1 cellular context compared by ENCODE assay signal in the genomic region with DNA sequence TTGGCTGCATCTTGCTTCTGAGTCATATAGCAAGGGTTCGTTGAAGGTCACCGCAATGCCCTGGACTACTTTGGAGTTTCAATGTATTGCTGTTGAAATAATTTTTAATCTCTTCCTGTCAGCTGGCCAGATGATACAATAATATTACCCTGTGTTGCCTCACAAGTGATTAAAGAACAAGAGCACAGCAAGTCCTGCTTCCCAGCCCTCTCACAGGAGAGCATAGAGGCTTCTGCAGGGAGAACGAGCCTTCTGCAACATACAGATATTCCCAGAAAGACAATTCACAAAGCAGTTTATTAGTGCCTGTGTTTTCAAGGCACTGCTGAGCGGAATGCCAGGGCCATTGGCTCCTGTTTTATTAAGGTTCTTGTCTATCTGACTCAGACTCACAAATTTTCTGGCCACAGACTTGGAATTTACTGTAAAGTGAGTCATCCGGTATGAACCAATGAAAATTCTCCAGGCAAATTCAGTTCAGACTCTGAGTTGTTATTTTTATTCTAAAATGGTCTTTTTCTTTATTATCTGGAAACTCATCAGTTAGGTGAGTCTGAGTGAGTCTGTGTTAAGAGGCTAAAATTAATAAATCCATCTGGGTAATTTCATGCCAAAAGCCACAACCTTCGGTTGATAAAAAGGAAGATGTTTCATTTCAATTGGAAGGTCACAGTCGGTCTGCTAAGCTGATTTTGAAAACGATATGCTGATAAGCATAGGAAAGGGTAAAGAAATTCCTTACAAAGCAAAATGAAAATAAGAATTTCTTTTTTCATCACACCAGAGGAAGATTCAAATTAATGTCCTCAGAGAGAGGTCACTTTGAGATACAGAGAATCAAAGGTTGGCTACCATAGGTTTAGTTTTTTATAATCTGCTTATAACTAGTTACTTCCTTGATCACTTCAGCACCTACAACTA.
TF ChIP-seq lines count a peak whose summit lies in the region.

No MANE protein-coding gene starts in this region.

TF ChIP-seq in K562, 482 proteins besides CTCF, POLR2A, EP300 and RAD21 (continued from another document and continues in another):
- TF ChIP-seq, protein P1, sequence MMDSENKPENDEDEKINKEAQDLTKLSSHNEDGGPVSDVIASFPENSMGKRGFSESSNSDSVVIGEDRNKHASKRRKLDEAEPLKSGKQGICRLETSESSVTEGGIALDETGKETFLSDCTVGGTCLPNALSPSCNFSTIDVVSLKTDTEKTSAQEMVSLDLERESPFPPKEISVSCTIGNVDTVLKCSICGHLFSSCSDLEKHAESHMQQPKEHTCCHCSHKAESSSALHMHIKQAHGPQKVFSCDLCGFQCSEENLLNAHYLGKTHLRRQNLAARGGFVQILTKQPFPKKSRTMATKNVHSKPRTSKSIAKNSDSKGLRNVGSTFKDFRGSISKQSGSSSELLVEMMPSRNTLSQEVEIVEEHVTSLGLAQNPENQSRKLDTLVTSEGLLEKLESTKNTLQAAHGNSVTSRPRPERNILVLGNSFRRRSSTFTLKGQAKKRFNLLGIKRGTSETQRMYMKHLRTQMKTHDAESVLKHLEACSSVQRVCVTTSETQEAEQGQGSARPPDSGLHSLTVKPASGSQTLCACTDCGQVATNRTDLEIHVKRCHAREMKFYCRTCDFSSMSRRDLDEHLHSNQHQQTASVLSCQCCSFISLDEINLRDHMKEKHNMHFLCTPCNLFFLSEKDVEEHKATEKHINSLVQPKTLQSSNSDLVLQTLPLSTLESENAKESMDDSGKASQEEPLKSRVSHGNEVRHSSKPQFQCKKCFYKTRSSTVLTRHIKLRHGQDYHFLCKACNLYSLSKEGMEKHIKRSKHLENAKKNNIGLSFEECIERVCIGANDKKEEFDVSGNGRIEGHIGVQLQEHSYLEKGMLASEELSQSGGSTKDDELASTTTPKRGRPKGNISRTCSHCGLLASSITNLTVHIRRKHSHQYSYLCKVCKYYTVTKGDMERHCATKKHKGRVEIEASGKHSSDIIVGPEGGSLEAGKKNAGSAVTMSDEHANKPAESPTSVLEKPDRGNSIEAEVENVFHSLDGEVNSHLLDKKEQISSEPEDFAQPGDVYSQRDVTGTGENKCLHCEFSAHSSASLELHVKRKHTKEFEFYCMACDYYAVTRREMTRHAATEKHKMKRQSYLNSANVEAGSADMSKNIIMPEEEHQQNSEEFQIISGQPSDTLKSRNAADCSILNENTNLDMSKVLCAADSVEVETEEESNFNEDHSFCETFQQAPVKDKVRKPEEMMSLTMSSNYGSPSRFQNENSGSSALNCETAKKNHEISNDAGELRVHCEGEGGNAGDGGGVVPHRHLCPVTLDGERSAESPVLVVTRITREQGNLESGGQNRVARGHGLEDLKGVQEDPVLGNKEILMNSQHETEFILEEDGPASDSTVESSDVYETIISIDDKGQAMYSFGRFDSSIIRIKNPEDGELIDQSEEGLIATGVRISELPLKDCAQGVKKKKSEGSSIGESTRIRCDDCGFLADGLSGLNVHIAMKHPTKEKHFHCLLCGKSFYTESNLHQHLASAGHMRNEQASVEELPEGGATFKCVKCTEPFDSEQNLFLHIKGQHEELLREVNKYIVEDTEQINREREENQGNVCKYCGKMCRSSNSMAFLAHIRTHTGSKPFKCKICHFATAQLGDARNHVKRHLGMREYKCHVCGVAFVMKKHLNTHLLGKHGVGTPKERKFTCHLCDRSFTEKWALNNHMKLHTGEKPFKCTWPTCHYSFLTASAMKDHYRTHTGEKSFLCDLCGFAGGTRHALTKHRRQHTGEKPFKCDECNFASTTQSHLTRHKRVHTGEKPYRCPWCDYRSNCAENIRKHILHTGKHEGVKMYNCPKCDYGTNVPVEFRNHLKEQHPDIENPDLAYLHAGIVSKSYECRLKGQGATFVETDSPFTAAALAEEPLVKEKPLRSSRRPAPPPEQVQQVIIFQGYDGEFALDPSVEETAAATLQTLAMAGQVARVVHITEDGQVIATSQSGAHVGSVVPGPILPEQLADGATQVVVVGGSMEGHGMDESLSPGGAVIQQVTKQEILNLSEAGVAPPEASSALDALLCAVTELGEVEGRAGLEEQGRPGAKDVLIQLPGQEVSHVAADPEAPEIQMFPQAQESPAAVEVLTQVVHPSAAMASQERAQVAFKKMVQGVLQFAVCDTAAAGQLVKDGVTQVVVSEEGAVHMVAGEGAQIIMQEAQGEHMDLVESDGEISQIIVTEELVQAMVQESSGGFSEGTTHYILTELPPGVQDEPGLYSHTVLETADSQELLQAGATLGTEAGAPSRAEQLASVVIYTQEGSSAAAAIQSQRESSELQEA (IDR thresholded peaks at IDR 0.05; ENCODE audit: low read depth), result no peak
- TF ChIP-seq KLF10 (CRISPR knock-in tag; IDR thresholded peaks at IDR 0.05) (no peak), CHD1 (IDR thresholded peaks at IDR 0.05; ENCODE audit: low read length) (no peak), ZNF780A (CRISPR knock-in tag; IDR thresholded peaks at IDR 0.05) (no peak), EHMT2 (IDR thresholded peaks at IDR 0.05) (no peak), ZNF41 (CRISPR knock-in tag; conservative IDR thresholded peaks at IDR 0.05) (no peak), HMGN3 (IDR thresholded peaks at IDR 0.05; ENCODE audit: borderline replicate concordance, extremely low read depth, insufficient read length, low read depth, low read length) (no peak), ZFPM2 (CRISPR knock-in tag; IDR thresholded peaks at IDR 0.05) (no peak), POLR2AphosphoS5 (IDR thresholded peaks at IDR 0.05; ENCODE audit: control insufficient read depth, insufficient read depth, low read depth, low read length) (peak; percentile 59; the same call in 1 of the 2 replicates), MTA1 (IDR thresholded peaks at IDR 0.05; ENCODE audit: borderline replicate concordance) (no peak), ZFP36 (IDR thresholded peaks at IDR 0.05; ENCODE audit: low read depth, low read length, partially characterized antibody) (no peak), BACH1 (tag; IDR thresholded peaks at IDR 0.05) (no peak; the same call in 1 of the 2 replicates), TAF1 (IDR thresholded peaks at IDR 0.05; ENCODE audit: control insufficient read depth, extremely low read depth, insufficient read depth, low read length, severe bottlenecking) (peak; percentile 37), JUNB (CRISPR knock-in tag; conservative IDR thresholded peaks at IDR 0.05) (0 out of 2 replicates have a peak, but pooled peaks have one; percentile 39), TCF7L2 (IDR thresholded peaks at IDR 0.05; ENCODE audit: low read depth, low read length) (no peak), ZNF165 (CRISPR knock-in tag; IDR thresholded peaks at IDR 0.05; ENCODE audit: borderline replicate concordance) (no peak), C11orf30 (IDR thresholded peaks at IDR 0.05; ENCODE audit: low read depth) (peak; percentile 58), SP2 (IDR thresholded peaks at IDR 0.05; ENCODE audit: extremely low read depth, low read depth, low read length, poor library complexity, severe bottlenecking) (no peak), NFYB (IDR thresholded peaks at IDR 0.05; ENCODE audit: extremely low read depth, insufficient read length) (no peak), DIDO1 (tag; IDR thresholded peaks at IDR 0.05; ENCODE audit: low read depth) (no peak), TEAD1 (CRISPR knock-in tag; IDR thresholded peaks at IDR 0.05) (peak; percentile 66 to 70; a peak in 3 of 4 replicates), TAF9B (IDR thresholded peaks at IDR 0.05; ENCODE audit: partially characterized antibody) (no peak), NUFIP1 (IDR thresholded peaks at IDR 0.05; ENCODE audit: partially characterized antibody) (no peak), TBP (optimal IDR thresholded peaks at IDR 0.05; ENCODE audit: low read depth, low read length) (peak; percentile 40), DACH1 (IDR thresholded peaks at IDR 0.05; ENCODE audit: partially characterized antibody) (peak; percentile 93), FOS (IDR thresholded peaks at IDR 0.05; ENCODE audit: extremely low read depth, insufficient read length) (peak; percentile 16), SMAD1 (IDR thresholded peaks at IDR 0.05; ENCODE audit: low read depth, low read length, partially characterized antibody) (peak; percentile 17), BCL6 (CRISPR knock-in tag; IDR thresholded peaks at IDR 0.05) (no peak), SMARCA4 (IDR thresholded peaks at IDR 0.05) (peak; percentile 86), ZNF3 (CRISPR knock-in tag; IDR thresholded peaks at IDR 0.05) (no peak), HDAC8 (tag; IDR thresholded peaks at IDR 0.05) (no peak), POU5F1 (IDR thresholded peaks at IDR 0.05; ENCODE audit: borderline replicate concordance, low read depth, low read length, partially characterized antibody) (no peak), HEY1 (CRISPR knock-in tag; IDR thresholded peaks at IDR 0.05; ENCODE audit: borderline replicate concordance) (peak; percentile 67; the same call in 1 of the 2 replicates), DMBX1 (CRISPR knock-in tag; IDR thresholded peaks at IDR 0.05; ENCODE audit: borderline replicate concordance) (0 out of 2 replicates have a peak, but pooled peaks have one; percentile 3), ZNF212 (CRISPR knock-in tag; IDR thresholded peaks at IDR 0.05) (no peak), BRD9 (IDR thresholded peaks at IDR 0.05; ENCODE audit: low read depth, partially characterized antibody) (no peak), HDAC3 (IDR thresholded peaks at IDR 0.05; ENCODE audit: borderline replicate concordance, partially characterized antibody) (peak; percentile 62)
- TF ChIP-seq, protein P2, sequence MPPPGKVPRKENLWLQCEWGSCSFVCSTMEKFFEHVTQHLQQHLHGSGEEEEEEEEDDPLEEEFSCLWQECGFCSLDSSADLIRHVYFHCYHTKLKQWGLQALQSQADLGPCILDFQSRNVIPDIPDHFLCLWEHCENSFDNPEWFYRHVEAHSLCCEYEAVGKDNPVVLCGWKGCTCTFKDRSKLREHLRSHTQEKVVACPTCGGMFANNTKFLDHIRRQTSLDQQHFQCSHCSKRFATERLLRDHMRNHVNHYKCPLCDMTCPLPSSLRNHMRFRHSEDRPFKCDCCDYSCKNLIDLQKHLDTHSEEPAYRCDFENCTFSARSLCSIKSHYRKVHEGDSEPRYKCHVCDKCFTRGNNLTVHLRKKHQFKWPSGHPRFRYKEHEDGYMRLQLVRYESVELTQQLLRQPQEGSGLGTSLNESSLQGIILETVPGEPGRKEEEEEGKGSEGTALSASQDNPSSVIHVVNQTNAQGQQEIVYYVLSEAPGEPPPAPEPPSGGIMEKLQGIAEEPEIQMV (tag; conservative IDR thresholded peaks at IDR 0.05; ENCODE audit: low read depth), result 0 out of 2 replicates have a peak, but pooled peaks have one; percentile 28
- TF ChIP-seq, protein P3, sequence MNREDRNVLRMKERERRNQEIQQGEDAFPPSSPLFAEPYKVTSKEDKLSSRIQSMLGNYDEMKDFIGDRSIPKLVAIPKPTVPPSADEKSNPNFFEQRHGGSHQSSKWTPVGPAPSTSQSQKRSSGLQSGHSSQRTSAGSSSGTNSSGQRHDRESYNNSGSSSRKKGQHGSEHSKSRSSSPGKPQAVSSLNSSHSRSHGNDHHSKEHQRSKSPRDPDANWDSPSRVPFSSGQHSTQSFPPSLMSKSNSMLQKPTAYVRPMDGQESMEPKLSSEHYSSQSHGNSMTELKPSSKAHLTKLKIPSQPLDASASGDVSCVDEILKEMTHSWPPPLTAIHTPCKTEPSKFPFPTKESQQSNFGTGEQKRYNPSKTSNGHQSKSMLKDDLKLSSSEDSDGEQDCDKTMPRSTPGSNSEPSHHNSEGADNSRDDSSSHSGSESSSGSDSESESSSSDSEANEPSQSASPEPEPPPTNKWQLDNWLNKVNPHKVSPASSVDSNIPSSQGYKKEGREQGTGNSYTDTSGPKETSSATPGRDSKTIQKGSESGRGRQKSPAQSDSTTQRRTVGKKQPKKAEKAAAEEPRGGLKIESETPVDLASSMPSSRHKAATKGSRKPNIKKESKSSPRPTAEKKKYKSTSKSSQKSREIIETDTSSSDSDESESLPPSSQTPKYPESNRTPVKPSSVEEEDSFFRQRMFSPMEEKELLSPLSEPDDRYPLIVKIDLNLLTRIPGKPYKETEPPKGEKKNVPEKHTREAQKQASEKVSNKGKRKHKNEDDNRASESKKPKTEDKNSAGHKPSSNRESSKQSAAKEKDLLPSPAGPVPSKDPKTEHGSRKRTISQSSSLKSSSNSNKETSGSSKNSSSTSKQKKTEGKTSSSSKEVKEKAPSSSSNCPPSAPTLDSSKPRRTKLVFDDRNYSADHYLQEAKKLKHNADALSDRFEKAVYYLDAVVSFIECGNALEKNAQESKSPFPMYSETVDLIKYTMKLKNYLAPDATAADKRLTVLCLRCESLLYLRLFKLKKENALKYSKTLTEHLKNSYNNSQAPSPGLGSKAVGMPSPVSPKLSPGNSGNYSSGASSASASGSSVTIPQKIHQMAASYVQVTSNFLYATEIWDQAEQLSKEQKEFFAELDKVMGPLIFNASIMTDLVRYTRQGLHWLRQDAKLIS (CRISPR knock-in tag; IDR thresholded peaks at IDR 0.05), result no peak; the same call in 1 of the 2 replicates
- TF ChIP-seq, protein P4, sequence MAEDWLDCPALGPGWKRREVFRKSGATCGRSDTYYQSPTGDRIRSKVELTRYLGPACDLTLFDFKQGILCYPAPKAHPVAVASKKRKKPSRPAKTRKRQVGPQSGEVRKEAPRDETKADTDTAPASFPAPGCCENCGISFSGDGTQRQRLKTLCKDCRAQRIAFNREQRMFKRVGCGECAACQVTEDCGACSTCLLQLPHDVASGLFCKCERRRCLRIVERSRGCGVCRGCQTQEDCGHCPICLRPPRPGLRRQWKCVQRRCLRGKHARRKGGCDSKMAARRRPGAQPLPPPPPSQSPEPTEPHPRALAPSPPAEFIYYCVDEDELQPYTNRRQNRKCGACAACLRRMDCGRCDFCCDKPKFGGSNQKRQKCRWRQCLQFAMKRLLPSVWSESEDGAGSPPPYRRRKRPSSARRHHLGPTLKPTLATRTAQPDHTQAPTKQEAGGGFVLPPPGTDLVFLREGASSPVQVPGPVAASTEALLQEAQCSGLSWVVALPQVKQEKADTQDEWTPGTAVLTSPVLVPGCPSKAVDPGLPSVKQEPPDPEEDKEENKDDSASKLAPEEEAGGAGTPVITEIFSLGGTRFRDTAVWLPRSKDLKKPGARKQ (CRISPR knock-in tag; IDR thresholded peaks at IDR 0.05), result 0 out of 2 replicates have a peak, but pooled peaks have one; percentile 70
- TF ChIP-seq, protein P5, sequence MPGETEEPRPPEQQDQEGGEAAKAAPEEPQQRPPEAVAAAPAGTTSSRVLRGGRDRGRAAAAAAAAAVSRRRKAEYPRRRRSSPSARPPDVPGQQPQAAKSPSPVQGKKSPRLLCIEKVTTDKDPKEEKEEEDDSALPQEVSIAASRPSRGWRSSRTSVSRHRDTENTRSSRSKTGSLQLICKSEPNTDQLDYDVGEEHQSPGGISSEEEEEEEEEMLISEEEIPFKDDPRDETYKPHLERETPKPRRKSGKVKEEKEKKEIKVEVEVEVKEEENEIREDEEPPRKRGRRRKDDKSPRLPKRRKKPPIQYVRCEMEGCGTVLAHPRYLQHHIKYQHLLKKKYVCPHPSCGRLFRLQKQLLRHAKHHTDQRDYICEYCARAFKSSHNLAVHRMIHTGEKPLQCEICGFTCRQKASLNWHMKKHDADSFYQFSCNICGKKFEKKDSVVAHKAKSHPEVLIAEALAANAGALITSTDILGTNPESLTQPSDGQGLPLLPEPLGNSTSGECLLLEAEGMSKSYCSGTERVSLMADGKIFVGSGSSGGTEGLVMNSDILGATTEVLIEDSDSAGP (CRISPR knock-in tag; IDR thresholded peaks at IDR 0.05), result no peak
